ENCODE assay signal across 8 cellular contexts in genomic region chr4:88378691-88379559, GRCh38. TPM values are rescaled to one million over a fixed set of nuclear protein-coding genes. Genes with fewer than 3 reads are reported as not detected.
DNase-seq lines count a peak whose midpoint lies in the region; ATAC-seq lines count a peak whose summit lies in the region.

Gene HERC6 (plus strand): TSS chr4:88378852. CDS start chr4:88378922, 70 bp downstream.

- DNase-seq in DMS53 (lab: John Stamatoyannopoulos, UW) (peak; percentile 95), HuH-7.5 (ENCODE audit: low spot score) (peak; percentile 64), RKO (ENCODE audit: low spot score) (peak; percentile 89), fibroblast of peridontal ligament (ENCODE audit: extremely low read depth) (peak; percentile 86)
- peak; percentile 43 to 80 (median 68) for DNase-seq in naive thymus-derived CD8-positive, alpha-beta T cell
- DNase-seq in stimulated activated naive B cell treated with anti-CD40 and anti-IgM and Interleukin-4, amounts not matched to agents 10 μg/mL and 1 μg/mL and 100 μg/mL, for 72 hours: peak; percentile 77

- peak within 1 kb of the TSS; percentile 41 for H3K27ac Mint-ChIP-seq in activated T-helper 17 cell treated with anti-CD3 and anti-CD28 coated beads, Interleukin-2, amount 50 U/mL, for 72 hours
- H3K27ac Mint-ChIP-seq in naive thymus-derived CD8-positive, alpha-beta T cell: peak within 1 kb of the TSS; percentile 90 to 98 (median 96)
- peak within 1 kb of the TSS; percentile 96 for H3K27ac Mint-ChIP-seq in stimulated activated naive B cell treated with anti-CD40 and anti-IgM and Interleukin-4, amounts not matched to agents 10 μg/mL and 1 μg/mL and 100 μg/mL, for 72 hours

- POLR2A ChIA-PET in naive thymus-derived CD8-positive, alpha-beta T cell (lab: Charles Lee): interaction anchor here (0.6 to 2.9 kb wide), 10 partner anchors 37 to 214 kb away, joined by 3 to 40 read pairs (median 4); partner anchors contain the start of genes HERC3, HERC5, PPM1K and PYURF

- ATAC-seq in GM21528 (IDR thresholded peaks at IDR 0.05; ENCODE audit: low FRiP score, unreplicated experiment): peak; percentile 86
- ATAC-seq in activated T-helper 17 cell treated with anti-CD3 and anti-CD28 coated beads, Interleukin-2, amount 50 U/mL, for 72 hours (replicated peaks): peak; percentile 48
- ATAC-seq in naive thymus-derived CD8-positive, alpha-beta T cell: peak; percentile 69 to 74
- peak; percentile 89 to 90 for ATAC-seq in stimulated activated naive B cell treated with anti-CD40 and anti-IgM and Interleukin-4, amounts not matched to agents 10 μg/mL and 1 μg/mL and 100 μg/mL, for 72 hours (replicated peaks)

- no peaks in the 10 kb centered on the region for H3K27me3 Mint-ChIP-seq in activated T-helper 17 cell treated with anti-CD3 and anti-CD28 coated beads, Interleukin-2, amount 50 U/mL, for 72 hours
- H3K27me3 Mint-ChIP-seq in naive thymus-derived CD8-positive, alpha-beta T cell: no peaks in the 10 kb centered on the region
- H3K27me3 Mint-ChIP-seq in stimulated activated naive B cell treated with anti-CD40 and anti-IgM and Interleukin-4, amounts not matched to agents 10 μg/mL and 1 μg/mL and 100 μg/mL, for 72 hours: no peaks in the 10 kb centered on the region

- peaks cover 22% of the 10 kb centered on the region for H3K4me1 Mint-ChIP-seq in activated T-helper 17 cell treated with anti-CD3 and anti-CD28 coated beads, Interleukin-2, amount 50 U/mL, for 72 hours
- peaks cover 16 to 47% (median 38%) of the 10 kb centered on the region in 4 donors for H3K4me1 Mint-ChIP-seq in naive thymus-derived CD8-positive, alpha-beta T cell
- H3K4me1 Mint-ChIP-seq in stimulated activated naive B cell treated with anti-CD40 and anti-IgM and Interleukin-4, amounts not matched to agents 10 μg/mL and 1 μg/mL and 100 μg/mL, for 72 hours: peaks cover 5 to 16% of the 10 kb centered on the region in 2 donors

- H3K4me3 Mint-ChIP-seq in activated T-helper 17 cell treated with anti-CD3 and anti-CD28 coated beads, Interleukin-2, amount 50 U/mL, for 72 hours: peak within 1 kb of the TSS; percentile 69
- peak within 1 kb of the TSS; percentile 90 to 97 (median 96) for H3K4me3 Mint-ChIP-seq in naive thymus-derived CD8-positive, alpha-beta T cell
- H3K4me3 Mint-ChIP-seq in stimulated activated naive B cell treated with anti-CD40 and anti-IgM and Interleukin-4, amounts not matched to agents 10 μg/mL and 1 μg/mL and 100 μg/mL, for 72 hours: peak within 1 kb of the TSS; percentile 88 to 90

- H3K9me3 Mint-ChIP-seq in activated T-helper 17 cell treated with anti-CD3 and anti-CD28 coated beads, Interleukin-2, amount 50 U/mL, for 72 hours: no peaks in the 10 kb centered on the region
- peaks cover 0 to 2% (median 0%) of the 10 kb centered on the region in 9 donors for H3K9me3 Mint-ChIP-seq in naive thymus-derived CD8-positive, alpha-beta T cell
- H3K9me3 Mint-ChIP-seq in stimulated activated naive B cell treated with anti-CD40 and anti-IgM and Interleukin-4, amounts not matched to agents 10 μg/mL and 1 μg/mL and 100 μg/mL, for 72 hours: no peaks in the 10 kb centered on the region

- no peaks in the 10 kb centered on the region for H3K36me3 Mint-ChIP-seq in activated T-helper 17 cell treated with anti-CD3 and anti-CD28 coated beads, Interleukin-2, amount 50 U/mL, for 72 hours (ENCODE audit: low read depth)
- peaks cover 0 to 8% (median 4%) of the 10 kb centered on the region in 3 donors for H3K36me3 Mint-ChIP-seq in naive thymus-derived CD8-positive, alpha-beta T cell
- no peaks in the 10 kb centered on the region for H3K36me3 Mint-ChIP-seq in stimulated activated naive B cell treated with anti-CD40 and anti-IgM and Interleukin-4, amounts not matched to agents 10 μg/mL and 1 μg/mL and 100 μg/mL, for 72 hours

RNA-seq across cellular contexts. Expression of gene HERC6, which starts in this region (rescaled TPM):
- total RNA-seq in activated T-helper 17 cell treated with anti-CD3 and anti-CD28 coated beads, Interleukin-2, amount 50 U/mL, for 72 hours: 1 to 10 TPM; 5.7 to 6.8 TPM
- 10 to 100 TPM; 31.8 to 35.5 TPM for total RNA-seq in naive thymus-derived CD8-positive, alpha-beta T cell
- 10 to 100 TPM; 10.8 to 18.4 (median 18.1) TPM for polyA plus RNA-seq in naive thymus-derived CD8-positive, alpha-beta T cell

Comparison
In these comparisons a context has a peak if more than half of its experiments do, and no peak if none do; other contexts are left out.
1. Peak in every context shown above with its lines: DNase-seq and ATAC-seq.
2. RNA of gene HERC6 (total RNA-seq): 31.8 to 35.5 TPM in naive thymus-derived CD8-positive, alpha-beta T cell; 5.7 to 6.8 TPM in activated T-helper 17 cell treated with anti-CD3 and anti-CD28 coated beads, Interleukin-2, amount 50 U/mL, for 72 hours; every median in the first group is over 4 times any median in the second.
3. H3K27ac Mint-ChIP-seq: peak in every context shown above with its lines; median percentile 96 in naive thymus-derived CD8-positive, alpha-beta T cell; 96 in stimulated activated naive B cell treated with anti-CD40 and anti-IgM and Interleukin-4, amounts not matched to agents 10 μg/mL and 1 μg/mL and 100 μg/mL, for 72 hours; 41 in activated T-helper 17 cell treated with anti-CD3 and anti-CD28 coated beads, Interleukin-2, amount 50 U/mL, for 72 hours.